Comparison of ENCODE assay signal across 9 cellular contexts in genomic region chr17:74512624-74513084, GRCh38. TPM values are rescaled to one million over a fixed set of nuclear protein-coding genes. Genes with fewer than 3 reads are reported as not detected.
A peak's percentile ranks its signal among the peaks of the same experiment; 100 is the strongest.
DNase-seq lines count a peak whose midpoint lies in the region; ATAC-seq, FAIRE-seq and TF ChIP-seq lines count a peak whose summit lies in the region.
"Had no signal": no experiment of that assay in that cellular context is flagged by ENCODE, and none has a peak within 500 bp of the region (broad histone marks: within the 10 kb centered on the region; RNA-seq: fewer than 3 reads in every experiment).

No MANE protein-coding gene starts in this region.

- POLR2A ChIA-PET in activated CD8-positive, alpha-beta T cell treated with anti-CD3 and anti-CD28 coated beads for 36 hours (lab: Charles Lee), result no interaction called here
- POLR2A ChIA-PET in activated CD8-positive, alpha-beta T cell treated with anti-CD3 and anti-CD28 coated beads, Interleukin-2, amount 10 ng/mL, durations not matched to agents 7 days and 5 days (lab: Charles Lee), result interaction anchor here (0.7 kb wide), 1 partner anchor 99 kb away, joined by 5 read pairs; no protein-coding TSS in a partner anchor
- POLR2A ChIA-PET in HEK293T (lab: Yijun Ruan, JAX), result no interaction called here

- no peak overlapping the region for H3K9ac ChIP-seq in colonic mucosa (ENCODE audit: low read depth in 2 of 2, low read length in 2 of 2)

- H3K36me3 ChIP-seq in bronchial epithelial cell (ENCODE audit: control insufficient read depth, insufficient read depth, low read length) (no peaks in the 10 kb centered on the region), colonic mucosa (no peaks in the 10 kb centered on the region)

- peak overlapping the region; percentile 90 for H3K27ac Mint-ChIP-seq in activated CD8-positive, alpha-beta T cell treated with anti-CD3 and anti-CD28 coated beads for 36 hours
- no peak overlapping the region for H3K27ac Mint-ChIP-seq in activated CD8-positive, alpha-beta T cell treated with anti-CD3 and anti-CD28 coated beads, Interleukin-2, amount 10 ng/mL, durations not matched to agents 7 days and 5 days
- peak overlapping the region; percentile 89 for H3K27ac Mint-ChIP-seq in stimulated activated effector memory CD8-positive, alpha-beta T cell treated with anti-CD3 and anti-CD28 coated beads, Interleukin-12 subunit alpha, Interleukin-12 subunit beta, amount 100 ng/mL, for 72 hours

- CTCF ChIA-PET in activated CD8-positive, alpha-beta T cell treated with anti-CD3 and anti-CD28 coated beads for 36 hours (lab: Charles Lee), result interaction anchor here (1.2 to 2.4 kb wide), 5 partner anchors 12 to 150 kb away, joined by 3 to 9 read pairs (median 6); partner anchors contain the start of gene BTBD17
- CTCF ChIA-PET in activated CD8-positive, alpha-beta T cell treated with anti-CD3 and anti-CD28 coated beads, Interleukin-2, amount 10 ng/mL, durations not matched to agents 7 days and 5 days (lab: Charles Lee), result interaction anchor here (1.1 to 1.2 kb wide), 2 partner anchors 75 to 144 kb away, joined by 4 read pairs; no protein-coding TSS in a partner anchor
- CTCF ChIA-PET in HEK293T (lab: Yijun Ruan, JAX), result interaction anchor here (0.6 kb wide), 1 partner anchor 215 kb away, joined by 3 read pairs; no protein-coding TSS in a partner anchor

- peaks cover 24% of the 10 kb centered on the region for H3K27me3 Mint-ChIP-seq in activated CD8-positive, alpha-beta T cell treated with anti-CD3 and anti-CD28 coated beads for 36 hours
- H3K27me3 Mint-ChIP-seq in activated CD8-positive, alpha-beta T cell treated with anti-CD3 and anti-CD28 coated beads, Interleukin-2, amount 10 ng/mL, durations not matched to agents 7 days and 5 days (ENCODE audit: low read depth), result peaks cover 31% of the 10 kb centered on the region

- no peaks in the 10 kb centered on the region for H3K27me3 ChIP-seq in bronchial epithelial cell (ENCODE audit: control insufficient read depth, insufficient read depth, low read length)
- peaks cover 3% of the 10 kb centered on the region for H3K27me3 ChIP-seq in colonic mucosa

- intact Hi-C loops in activated CD8-positive, alpha-beta T cell treated with anti-CD3 and anti-CD28 coated beads for 36 hours (cut with micrococcal nuclease), result no loop called here
- intact Hi-C loops in colonic mucosa (cut with DNase I), result no loop called here

- no peak overlapping the region for H3K27ac ChIP-seq in colonic mucosa

- peaks cover 14% of the 10 kb centered on the region for H3K9me3 Mint-ChIP-seq in activated CD8-positive, alpha-beta T cell treated with anti-CD3 and anti-CD28 coated beads for 36 hours
- H3K9me3 Mint-ChIP-seq in activated CD8-positive, alpha-beta T cell treated with anti-CD3 and anti-CD28 coated beads, Interleukin-2, amount 10 ng/mL, durations not matched to agents 7 days and 5 days (ENCODE audit: insufficient read depth), result no peaks in the 10 kb centered on the region
- peaks cover 2% of the 10 kb centered on the region for H3K9me3 Mint-ChIP-seq in stimulated activated effector memory CD8-positive, alpha-beta T cell treated with anti-CD3 and anti-CD28 coated beads, Interleukin-12 subunit alpha, Interleukin-12 subunit beta, amount 100 ng/mL, for 72 hours

- H3K4me3 Mint-ChIP-seq in activated CD8-positive, alpha-beta T cell treated with anti-CD3 and anti-CD28 coated beads for 36 hours, result peak overlapping the region; percentile 36
- H3K4me3 Mint-ChIP-seq in activated CD8-positive, alpha-beta T cell treated with anti-CD3 and anti-CD28 coated beads, Interleukin-2, amount 10 ng/mL, durations not matched to agents 7 days and 5 days, result no peak overlapping the region
- H3K4me3 Mint-ChIP-seq in stimulated activated effector memory CD8-positive, alpha-beta T cell treated with anti-CD3 and anti-CD28 coated beads, Interleukin-12 subunit alpha, Interleukin-12 subunit beta, amount 100 ng/mL, for 72 hours, result peak overlapping the region; percentile 17

- H3K36me3 Mint-ChIP-seq in activated CD8-positive, alpha-beta T cell treated with anti-CD3 and anti-CD28 coated beads for 36 hours (ENCODE audit: low read depth), result peaks cover 15% of the 10 kb centered on the region
- peaks cover 12% of the 10 kb centered on the region for H3K36me3 Mint-ChIP-seq in activated CD8-positive, alpha-beta T cell treated with anti-CD3 and anti-CD28 coated beads, Interleukin-2, amount 10 ng/mL, durations not matched to agents 7 days and 5 days (ENCODE audit: low read depth)
- H3K36me3 Mint-ChIP-seq in stimulated activated effector memory CD8-positive, alpha-beta T cell treated with anti-CD3 and anti-CD28 coated beads, Interleukin-12 subunit alpha, Interleukin-12 subunit beta, amount 100 ng/mL, for 72 hours, result peaks cover 30% of the 10 kb centered on the region

- no peak for FAIRE-seq in bronchial epithelial cell (lab: Jason Lieb, UNC)

- TF ChIP-seq CTCF in activated CD8-positive, alpha-beta T cell treated with anti-CD3 and anti-CD28 coated beads for 36 hours (IDR thresholded peaks at IDR 0.05), result no peak
- TF ChIP-seq CTCF in bronchial epithelial cell (IDR thresholded peaks at IDR 0.05; ENCODE audit: insufficient read depth, low read length, severe bottlenecking) (no peak), colonic mucosa (IDR thresholded peaks at IDR 0.05) (no peak)

- H3K9me3 ChIP-seq in colonic mucosa, result no peaks in the 10 kb centered on the region

- no peaks in the 10 kb centered on the region for H3K4me1 ChIP-seq in colonic mucosa

- ATAC-seq in activated CD8-positive, alpha-beta T cell treated with anti-CD3 and anti-CD28 coated beads for 36 hours, result peak; percentile 86
- no peak for ATAC-seq in activated CD8-positive, alpha-beta T cell treated with anti-CD3 and anti-CD28 coated beads, Interleukin-2, amount 10 ng/mL, durations not matched to agents 7 days and 5 days
- peak; percentile 46 for ATAC-seq in HG03565 (IDR thresholded peaks at IDR 0.05; ENCODE audit: unreplicated experiment)
- ATAC-seq in stimulated activated effector memory CD8-positive, alpha-beta T cell treated with anti-CD3 and anti-CD28 coated beads, Interleukin-12 subunit alpha, Interleukin-12 subunit beta, amount 100 ng/mL, for 72 hours, result peak; percentile 92
- no peak for ATAC-seq in HG02970 (IDR thresholded peaks at IDR 0.05; ENCODE audit: low FRiP score, unreplicated experiment)

- DNase-seq in activated CD8-positive, alpha-beta T cell treated with anti-CD3 and anti-CD28 coated beads for 36 hours, result peak; percentile 82
- DNase-seq in activated CD8-positive, alpha-beta T cell treated with anti-CD3 and anti-CD28 coated beads, Interleukin-2, amount 10 ng/mL, durations not matched to agents 7 days and 5 days, result no peak
- DNase-seq in bronchial epithelial cell (ENCODE audit: low read depth) (peak; percentile 29), colonic mucosa (no peak), HEK293T (ENCODE audit: extremely low spot score) (no peak)
- DNase-seq in stimulated activated effector memory CD8-positive, alpha-beta T cell treated with anti-CD3 and anti-CD28 coated beads, Interleukin-12 subunit alpha, Interleukin-12 subunit beta, amount 100 ng/mL, for 72 hours (ENCODE audit: low spot score in 2 of 2), result peak in 1 of 2 donors; percentile 54
- DNase-seq: NK-92 treated with Interleukin-12 subunit alpha and Interleukin-12 subunit beta, amount 100 ng/mL, for 24 hours had no signal

- peaks cover 30% of the 10 kb centered on the region for H3K4me1 Mint-ChIP-seq in activated CD8-positive, alpha-beta T cell treated with anti-CD3 and anti-CD28 coated beads for 36 hours (ENCODE audit: low read depth)
- H3K4me1 Mint-ChIP-seq in activated CD8-positive, alpha-beta T cell treated with anti-CD3 and anti-CD28 coated beads, Interleukin-2, amount 10 ng/mL, durations not matched to agents 7 days and 5 days (ENCODE audit: low read depth), result peaks cover 5% of the 10 kb centered on the region
- peaks cover 40% of the 10 kb centered on the region for H3K4me1 Mint-ChIP-seq in stimulated activated effector memory CD8-positive, alpha-beta T cell treated with anti-CD3 and anti-CD28 coated beads, Interleukin-12 subunit alpha, Interleukin-12 subunit beta, amount 100 ng/mL, for 72 hours

- H3K4me3 ChIP-seq in bronchial epithelial cell (ENCODE audit: low read depth, low read length), result no peak overlapping the region
- H3K4me3 ChIP-seq in colonic mucosa, result no peak overlapping the region

TF ChIP-seq in HEK293T, 16 proteins besides CTCF, POLR2A, EP300 and RAD21 (continues in another document):
- TF ChIP-seq SUZ12 (IDR thresholded peaks at IDR 0.05), result no peak
- no peak for TF ChIP-seq FOXK2 (IDR thresholded peaks at IDR 0.05)
- TF ChIP-seq ELF4 (IDR thresholded peaks at IDR 0.05), result no peak
- no peak for TF ChIP-seq CTBP1 (IDR thresholded peaks at IDR 0.05; ENCODE audit: borderline replicate concordance)
- no peak for TF ChIP-seq FOXM1 (IDR thresholded peaks at IDR 0.05; ENCODE audit: borderline replicate concordance)
- TF ChIP-seq LEF1 (IDR thresholded peaks at IDR 0.05; ENCODE audit: borderline replicate concordance), result no peak

RNA-seq across cellular contexts. Expression of gene CD300LB, which starts 18.6 kb away (rescaled TPM):
- not detected for total RNA-seq in activated CD8-positive, alpha-beta T cell treated with anti-CD3 and anti-CD28 coated beads for 36 hours
- total RNA-seq in activated CD8-positive, alpha-beta T cell treated with anti-CD3 and anti-CD28 coated beads, Interleukin-2, amount 10 ng/mL, durations not matched to agents 7 days and 5 days, result not detected
- total RNA-seq in bronchial epithelial cell, result not detected in 2 replicates
- under 1 TPM in 1 of 2 donors, not detected in 1; 0.69 TPM for total RNA-seq in colonic mucosa

RNA-seq across cellular contexts. Expression of gene CD300C, which starts 33.3 kb away (rescaled TPM):
- total RNA-seq in activated CD8-positive, alpha-beta T cell treated with anti-CD3 and anti-CD28 coated beads for 36 hours, result not detected
- total RNA-seq in activated CD8-positive, alpha-beta T cell treated with anti-CD3 and anti-CD28 coated beads, Interleukin-2, amount 10 ng/mL, durations not matched to agents 7 days and 5 days, result under 1 TPM; 0.47 to 0.57 TPM
- total RNA-seq in bronchial epithelial cell (not detected in 2 replicates), colonic mucosa (1 to 10 TPM in 1 of 2 donors, under 1 TPM in 1; 0.35 to 1.1 TPM)

RNA-seq across cellular contexts. Expression of gene CD300A, which starts 46.2 kb away (rescaled TPM):
- total RNA-seq in activated CD8-positive, alpha-beta T cell treated with anti-CD3 and anti-CD28 coated beads for 36 hours, result 1 to 10 TPM; 2.2 to 2.4 TPM
- total RNA-seq in activated CD8-positive, alpha-beta T cell treated with anti-CD3 and anti-CD28 coated beads, Interleukin-2, amount 10 ng/mL, durations not matched to agents 7 days and 5 days, result 1 to 10 TPM; 2.1 to 2.8 TPM
- total RNA-seq in bronchial epithelial cell (not detected in 2 replicates), colonic mucosa (1 to 10 TPM; 3.1 to 5.6 TPM)

RNA-seq across cellular contexts. Expression of gene CD300H, which starts 54.7 kb away (rescaled TPM):
- total RNA-seq in activated CD8-positive, alpha-beta T cell treated with anti-CD3 and anti-CD28 coated beads for 36 hours, result not detected
- total RNA-seq in activated CD8-positive, alpha-beta T cell treated with anti-CD3 and anti-CD28 coated beads, Interleukin-2, amount 10 ng/mL, durations not matched to agents 7 days and 5 days, result not detected
- total RNA-seq in bronchial epithelial cell (not detected in 2 replicates), colonic mucosa (under 1 TPM in 1 of 2 donors, not detected in 1; 0.45 TPM)

Comparison
In these comparisons a context has a peak if more than half of its experiments do, and no peak if none do; other contexts are left out.
1. ATAC-seq: peak in activated CD8-positive, alpha-beta T cell treated with anti-CD3 and anti-CD28 coated beads for 36 hours (single experiment), HG03565 (single experiment) and stimulated activated effector memory CD8-positive, alpha-beta T cell treated with anti-CD3 and anti-CD28 coated beads, Interleukin-12 subunit alpha, Interleukin-12 subunit beta, amount 100 ng/mL, for 72 hours (single experiment); none in activated CD8-positive, alpha-beta T cell treated with anti-CD3 and anti-CD28 coated beads, Interleukin-2, amount 10 ng/mL, durations not matched to agents 7 days and 5 days (single experiment) and HG02970 (single experiment).
2. DNase-seq: peak in activated CD8-positive, alpha-beta T cell treated with anti-CD3 and anti-CD28 coated beads for 36 hours (single experiment) and bronchial epithelial cell (single experiment); none in activated CD8-positive, alpha-beta T cell treated with anti-CD3 and anti-CD28 coated beads, Interleukin-2, amount 10 ng/mL, durations not matched to agents 7 days and 5 days (single experiment), colonic mucosa (single experiment) and HEK293T (single experiment).